In genomic region chr17:19958023-19958422, GRCh38 we compare ENCODE assay signal across 9 cellular contexts. TPM values are rescaled to one million over a fixed set of nuclear protein-coding genes. Genes with fewer than 3 reads are reported as not detected.
DNase-seq lines count a peak whose midpoint lies in the region; ATAC-seq and TF ChIP-seq lines count a peak whose summit lies in the region.
"Had no signal": no experiment of that assay in that cellular context is flagged by ENCODE, and none has a peak within 500 bp of the region (broad histone marks: within the 10 kb centered on the region; RNA-seq: fewer than 3 reads in every experiment).

No MANE protein-coding gene starts in this region.

- TF ChIP-seq POLR2A in vagina (IDR thresholded peaks at IDR 0.05), result no peak

- DNase-seq in DMS53 (lab: John Stamatoyannopoulos, UW) (peak; percentile 18), DMS53 treated with DMSO at 0.1 percent for 48 hours (lab: John Stamatoyannopoulos, UW; ENCODE audit: unreplicated experiment) (no peak), T-cell (no peak), glomerular endothelial cell (ENCODE audit: extremely low read depth, low read depth, low spot score) (peak; percentile 95), smooth muscle cell of the brain vasculature (ENCODE audit: low read depth, low spot score) (peak; percentile 62), cortex of kidney (lab: John Stamatoyannopoulos, UW) (no peak), NCI-H2171 (lab: John Stamatoyannopoulos, UW) (no peak), vagina (ENCODE audit: extremely low spot score in 2 of 2) (no peak)

- no peaks in the 10 kb centered on the region for H3K27me3 Mint-ChIP-seq in T-cell

- TF ChIP-seq CTCF in vagina (IDR thresholded peaks at IDR 0.05), result no peak

- no peak overlapping the region for H3K4me3 ChIP-seq in vagina

- no peaks in the 10 kb centered on the region for H3K27me3 ChIP-seq in vagina

- peaks cover 47% of the 10 kb centered on the region for H3K36me3 Mint-ChIP-seq in T-cell

- H3K9me3 ChIP-seq in vagina, result no peaks in the 10 kb centered on the region

- intact Hi-C loops in vagina (cut with DNase I), result no loop called here

- no peak overlapping the region for H3K4me3 Mint-ChIP-seq in T-cell

- CTCF ChIA-PET in T-cell (lab: Charles Lee), result no interaction called here

- POLR2A ChIA-PET in T-cell (lab: Charles Lee), result no interaction called here

- ATAC-seq in T-cell (replicated peaks in 1 of 4), result no peak

- peaks cover 9% of the 10 kb centered on the region for H3K4me1 ChIP-seq in vagina

- H3K36me3 ChIP-seq in vagina, result peaks cover 0 to 29% of the 10 kb centered on the region in 2 donors

- peaks cover 47 to 57% (median 53%) of the 10 kb centered on the region in 3 donors for H3K4me1 Mint-ChIP-seq in T-cell

- H3K9me3 Mint-ChIP-seq in T-cell, result no peaks in the 10 kb centered on the region

- peak overlapping the region; percentile 16 to 59 for H3K27ac Mint-ChIP-seq in T-cell

- no peak overlapping the region for H3K27ac ChIP-seq in vagina
- H3K27ac ChIP-seq: 22Rv1 had no signal

RNA-seq across cellular contexts. Expression of gene AKAP10, which starts 19.6 kb away (rescaled TPM):
- total RNA-seq in T-cell (10 to 100 TPM; 43.3 to 61.3 (median 53.9) TPM), glomerular endothelial cell (16.7 and 16.8 TPM in 2 replicates), vagina (23.3 TPM)

RNA-seq across cellular contexts. Expression of gene SPECC1, which starts 51.1 kb away (rescaled TPM):
- total RNA-seq in T-cell, result 10 to 100 TPM in 1 of 5 donors, 1 to 10 TPM in 4; 3.9 to 12.9 (median 6.0) TPM
- 7.3 and 12.9 TPM in 2 replicates for total RNA-seq in glomerular endothelial cell
- 25.3 TPM for total RNA-seq in vagina

Comparison
In these comparisons a context has a peak if more than half of its experiments do, and no peak if none do; other contexts are left out.
1. DNase-seq: peak in DMS53 (single experiment), glomerular endothelial cell (single experiment) and smooth muscle cell of the brain vasculature (single experiment); none in DMS53 treated with DMSO at 0.1 percent for 48 hours (single experiment), T-cell (0 of 34), cortex of kidney (single experiment), NCI-H2171 (single experiment) and vagina (0 of 2).